7 cellular contexts compared by ENCODE assay signal in genomic region chr1:27300341-27301051, GRCh38. TPM values are rescaled to one million over a fixed set of nuclear protein-coding genes. Genes with fewer than 3 reads are reported as not detected.
DNase-seq lines count a peak whose midpoint lies in the region; TF ChIP-seq lines count a peak whose summit lies in the region.

No MANE protein-coding gene starts in this region.

- peaks cover 1% of the 10 kb centered on the region for H3K36me3 Mint-ChIP-seq in activated naive CD8-positive, alpha-beta T cell treated with anti-CD3 and anti-CD28 coated beads for 36 hours

- no peak overlapping the region for H3K27ac Mint-ChIP-seq in activated naive CD8-positive, alpha-beta T cell treated with anti-CD3 and anti-CD28 coated beads for 36 hours

- in situ Hi-C loops in GM13976 (cut with MboI; ENCODE audit: low sequenced_read_pairs, unreplicated experiment): no loop called here

- H3K27ac ChIP-seq in parathyroid adenoma: peak overlapping the region; percentile 75
- peak overlapping the region; percentile 58 for H3K27ac ChIP-seq in thymus (ENCODE audit: low read depth)

- H3K79me2 ChIP-seq in parathyroid adenoma: no peaks in the 10 kb centered on the region

- H3K9me3 Mint-ChIP-seq in activated naive CD8-positive, alpha-beta T cell treated with anti-CD3 and anti-CD28 coated beads for 36 hours: no peaks in the 10 kb centered on the region

- H3K9me3 ChIP-seq in parathyroid adenoma (ENCODE audit: control insufficient read depth, low read length) (no peaks in the 10 kb centered on the region), thymus (ENCODE audit: control insufficient read depth) (no peaks in the 10 kb centered on the region)

- H3K4me1 ChIP-seq in parathyroid adenoma: peaks cover 16% of the 10 kb centered on the region
- H3K4me1 ChIP-seq in thymus (ENCODE audit: control insufficient read depth, insufficient read depth, low read length): no peaks in the 10 kb centered on the region

- H2AFZ ChIP-seq in parathyroid adenoma: no peak overlapping the region

- H3K4me3 ChIP-seq in NB4 (ENCODE audit: low read depth, low read length): no peak overlapping the region
- no peak overlapping the region for H3K4me3 ChIP-seq in parathyroid adenoma (ENCODE audit: low read depth, low read length)
- H3K4me3 ChIP-seq in thymus (ENCODE audit: low read length): no peak overlapping the region

- H3K36me3 ChIP-seq in parathyroid adenoma (ENCODE audit: control insufficient read depth, insufficient read depth, low read length) (no peaks in the 10 kb centered on the region), thymus (ENCODE audit: control insufficient read depth, insufficient read depth) (peaks cover 74% of the 10 kb centered on the region)

- TF ChIP-seq CTCF in GM13976 (IDR thresholded peaks at IDR 0.05; ENCODE audit: borderline replicate concordance, control extremely low read depth, extremely low read depth, insufficient read depth, missing control alignments) (peak; percentile 99), NB4 (IDR thresholded peaks at IDR 0.05; ENCODE audit: low read depth, low read length) (peak; percentile 86), parathyroid adenoma (IDR thresholded peaks at IDR 0.05) (peak; percentile 86)

- 50% methylated on average over 5 of the region's 5 CpGs for WGBS in thymus

- H3K27me3 Mint-ChIP-seq in activated naive CD8-positive, alpha-beta T cell treated with anti-CD3 and anti-CD28 coated beads for 36 hours: no peaks in the 10 kb centered on the region

- H3K4me2 ChIP-seq in parathyroid adenoma (ENCODE audit: low read length): no peak overlapping the region

- no peak overlapping the region for H3K4me3 Mint-ChIP-seq in activated naive CD8-positive, alpha-beta T cell treated with anti-CD3 and anti-CD28 coated beads for 36 hours

- no peaks in the 10 kb centered on the region for H3K4me1 Mint-ChIP-seq in activated naive CD8-positive, alpha-beta T cell treated with anti-CD3 and anti-CD28 coated beads for 36 hours

- DNase-seq in GM13976 (ENCODE audit: low spot score): peak; percentile 92
- DNase-seq in NB4 (ENCODE audit: low read depth): peak; percentile 91
- DNase-seq in SKM-1 (lab: John Stamatoyannopoulos, UW; ENCODE audit: unreplicated experiment): peak; percentile 78
- DNase-seq in activated naive CD8-positive, alpha-beta T cell treated with anti-CD3 and anti-CD28 coated beads for 36 hours: peak; percentile 76
- peak; percentile 95 for DNase-seq in glomerular visceral epithelial cell (ENCODE audit: extremely low spot score)

- no peak for TF ChIP-seq POLR2A in NB4 (IDR thresholded peaks at IDR 0.05; ENCODE audit: extremely low read depth, insufficient read length)

- H3K9ac ChIP-seq in parathyroid adenoma: no peak overlapping the region

- H3K27me3 ChIP-seq in parathyroid adenoma (ENCODE audit: control insufficient read depth, insufficient read depth, low read length): no peaks in the 10 kb centered on the region
- no peaks in the 10 kb centered on the region for H3K27me3 ChIP-seq in thymus (ENCODE audit: control insufficient read depth, insufficient read depth)

RNA-seq across cellular contexts. Expression of gene TMEM222, which starts 21.5 kb away (rescaled TPM):
- total RNA-seq in activated naive CD8-positive, alpha-beta T cell treated with anti-CD3 and anti-CD28 coated beads for 36 hours: 10 to 100 TPM; 38.3 to 41.0 TPM
- polyA plus RNA-seq in thymus: 35.5 TPM

RNA-seq across cellular contexts. Expression of gene SYTL1, which starts 41.3 kb away (rescaled TPM):
- total RNA-seq in activated naive CD8-positive, alpha-beta T cell treated with anti-CD3 and anti-CD28 coated beads for 36 hours: 10 to 100 TPM; 39.6 to 45.5 TPM
- 167 TPM for polyA plus RNA-seq in thymus
